18 cellular contexts compared by ENCODE assay signal in the genomic region with DNA sequence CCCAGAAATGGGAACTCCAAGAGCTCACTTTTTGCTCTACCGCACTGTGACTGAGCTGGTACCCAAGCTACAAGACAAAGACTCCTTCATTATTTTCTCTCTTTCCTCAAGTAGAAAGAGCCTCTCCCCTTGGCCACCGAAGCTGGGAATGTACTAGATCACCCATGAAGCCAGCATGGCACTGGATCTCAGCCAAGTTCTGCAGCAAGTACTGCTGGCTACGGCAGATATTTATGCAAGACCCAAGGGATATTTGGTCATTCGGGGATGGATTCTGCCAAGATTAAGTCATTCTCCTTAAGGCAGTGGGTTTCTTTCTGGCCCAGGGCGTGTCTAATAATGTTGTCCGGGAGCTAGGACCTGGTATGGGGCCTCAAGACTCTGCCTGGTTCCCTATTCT.
"Had no signal": no experiment of that assay in that cellular context is flagged by ENCODE, and none has a peak within 500 bp of the region (broad histone marks: within the 10 kb centered on the region; RNA-seq: fewer than 3 reads in every experiment).

No MANE protein-coding gene starts in this region.

- H2AFZ ChIP-seq: hepatocyte had no signal

- H3K36me3 ChIP-seq: transverse colon, vagina had no signal

- H3K27me3 ChIP-seq: dorsolateral prefrontal cortex, hepatocyte, transverse colon, vagina had no signal

- DNase-seq: activated CD4-positive, alpha-beta T cell treated with anti-CD3 and anti-CD28 coated beads, Interleukin-2, amount 10 ng/mL, durations not matched to agents 24 days and 14 days; activated CD4-positive, CD25-positive, alpha-beta regulatory T cell; activated CD8-positive, alpha-beta T cell treated with anti-CD3 and anti-CD28 coated beads for 36 hours; activated naive CD4-positive, alpha-beta T cell treated with anti-CD3 and anti-CD28 coated beads for 36 hours; activated T-cell treated with anti-CD3 and anti-CD28 coated beads, Interleukin-2, amount 50 U/mL, for 24 hours; central memory CD4-positive, alpha-beta T cell; dorsolateral prefrontal cortex; mesendoderm; stimulated activated CD4-positive, alpha-beta T cell treated with anti-CD3 and anti-CD28 coated beads, Interleukin-12 subunit alpha, Interleukin-12 subunit beta, amount 100 ng/mL, for 4 hours; stimulated activated CD4-positive, alpha-beta T cell treated with anti-CD3 and anti-CD28 coated beads, Interleukin-1b, Interleukin-23, amount 100 ng/mL, for 48 hours; stimulated activated CD8-positive, alpha-beta memory T cell treated with anti-CD3 and anti-CD28 coated beads, Interleukin-4, amount 100 ng/mL, for 48 hours; stimulated activated naive CD4-positive, alpha-beta T cell treated with Interleukin-2 at 50 U/mL for 16 hours; substantia nigra; transverse colon had no signal

- H3K4me3 ChIP-seq: dorsolateral prefrontal cortex, hepatocyte, transverse colon, vagina had no signal

- ATAC-seq: activated CD8-positive, alpha-beta T cell treated with anti-CD3 and anti-CD28 coated beads for 36 hours; natural killer cell treated with Interleukin-12 subunit alpha and Interleukin-12 subunit beta and Interleukin-15 and Interleukin-18, amount 100 ng/mL, for 72 hours had no signal

- H3K4me1 ChIP-seq: transverse colon, vagina had no signal

- H3K27ac ChIP-seq: dorsolateral prefrontal cortex, epithelial cell of prostate, hepatocyte, transverse colon, vagina had no signal

- H3K9me3 ChIP-seq: vagina had no signal

- H3K4me2 ChIP-seq: hepatocyte had no signal

- H3K79me2 ChIP-seq: hepatocyte had no signal
